ENCODE assay signal across 8 cellular contexts in genomic region chr6:7910298-7910653, GRCh38. TPM values are rescaled to one million over a fixed set of nuclear protein-coding genes. Genes with fewer than 3 reads are reported as not detected.
DNase-seq lines count a peak whose midpoint lies in the region; ATAC-seq, FAIRE-seq and TF ChIP-seq lines count a peak whose summit lies in the region.

No MANE protein-coding gene starts in this region.

- TF ChIP-seq CTCF in neural crest cell (conservative IDR thresholded peaks at IDR 0.05): no peak

- H3K4me1 Mint-ChIP-seq in neural crest cell: peaks cover 17% of the 10 kb centered on the region

- no peak for DNase-seq in activated naive CD4-positive, alpha-beta T cell treated with anti-CD3 and anti-CD28 coated beads, Interleukin-2, amount 50 U/mL, for 72 hours (ENCODE audit: low spot score in 2 of 2)
- no peak for DNase-seq in activated naive CD4-positive, alpha-beta T cell (lab: John Stamatoyannopoulos, UW)
- DNase-seq in neural crest cell (ENCODE audit: low read depth, low spot score): peak; percentile 5
- DNase-seq in NCI-H1436 (lab: John Stamatoyannopoulos, UW): no peak
- no peak for DNase-seq in GM19239 (ENCODE audit: insufficient read length, low spot score)
- no peak for DNase-seq in NCI-H1092 treated with DMSO at 0.1 percent for 48 hours (lab: John Stamatoyannopoulos, UW)

- peak overlapping the region; percentile 46 to 78 for H3K4me3 ChIP-seq in duodenal mucosa (ENCODE audit: low read depth in 1 of 2, low read length in 2 of 2)

- no peaks in the 10 kb centered on the region for H3K27me3 Mint-ChIP-seq in neural crest cell (ENCODE audit: low read depth)

- peaks cover 18 to 29% of the 10 kb centered on the region in 2 donors for H3K4me1 ChIP-seq in duodenal mucosa (ENCODE audit: control insufficient read depth in 1 of 2, insufficient read depth in 2 of 2, low read length in 2 of 2)

- H3K27me3 ChIP-seq in duodenal mucosa (ENCODE audit: control insufficient read depth in 1 of 2, insufficient read depth in 2 of 2, low read length in 2 of 2): no peaks in the 10 kb centered on the region

- H3K36me3 ChIP-seq in duodenal mucosa (ENCODE audit: control insufficient read depth in 1 of 2, insufficient read depth in 2 of 2, low read length in 2 of 2): peaks cover 0 to 6% of the 10 kb centered on the region in 2 donors

- no peaks in the 10 kb centered on the region for H3K9me3 ChIP-seq in duodenal mucosa (ENCODE audit: control insufficient read depth in 1 of 2, low read length in 2 of 2)

- H3K9ac ChIP-seq in duodenal mucosa (ENCODE audit: low read depth in 1 of 2, low read length in 2 of 2): no peak overlapping the region

- H3K9me3 Mint-ChIP-seq in activated naive CD4-positive, alpha-beta T cell treated with anti-CD3 and anti-CD28 coated beads, Interleukin-2, amount 50 U/mL, for 72 hours: no peaks in the 10 kb centered on the region
- H3K9me3 Mint-ChIP-seq in neural crest cell: no peaks in the 10 kb centered on the region

- no peak overlapping the region for H3K4me3 Mint-ChIP-seq in neural crest cell

- H3K27ac ChIP-seq in duodenal mucosa (ENCODE audit: low read depth, low read length): peak overlapping the region; percentile 62

- FAIRE-seq in GM19239 (lab: Jason Lieb, UNC): no peak

- no peaks in the 10 kb centered on the region for H3K36me3 Mint-ChIP-seq in activated naive CD4-positive, alpha-beta T cell treated with anti-CD3 and anti-CD28 coated beads, Interleukin-2, amount 50 U/mL, for 72 hours
- no peaks in the 10 kb centered on the region for H3K36me3 Mint-ChIP-seq in neural crest cell (ENCODE audit: low read depth)

- ATAC-seq in activated naive CD4-positive, alpha-beta T cell treated with anti-CD3 and anti-CD28 coated beads, Interleukin-2, amount 50 U/mL, for 72 hours: peak; percentile 55 to 62
- ATAC-seq in HG03354 (IDR thresholded peaks at IDR 0.05; ENCODE audit: poor library complexity, severe bottlenecking, unreplicated experiment): peak; percentile 35

- no peak overlapping the region for H3K27ac Mint-ChIP-seq in activated naive CD4-positive, alpha-beta T cell treated with anti-CD3 and anti-CD28 coated beads, Interleukin-2, amount 50 U/mL, for 72 hours
- no peak overlapping the region for H3K27ac Mint-ChIP-seq in neural crest cell (ENCODE audit: unreplicated experiment)

RNA-seq across cellular contexts. Expression of gene TXNDC5, which starts 0.3 kb away (rescaled TPM):
- total RNA-seq in activated naive CD4-positive, alpha-beta T cell treated with anti-CD3 and anti-CD28 coated beads, Interleukin-2, amount 50 U/mL, for 72 hours: 10 to 100 TPM; 41.0 to 77.9 TPM
- total RNA-seq in neural crest cell: 101 and 104 TPM in 2 replicates
